35 cellular contexts compared by ENCODE assay signal in the genomic region with DNA sequence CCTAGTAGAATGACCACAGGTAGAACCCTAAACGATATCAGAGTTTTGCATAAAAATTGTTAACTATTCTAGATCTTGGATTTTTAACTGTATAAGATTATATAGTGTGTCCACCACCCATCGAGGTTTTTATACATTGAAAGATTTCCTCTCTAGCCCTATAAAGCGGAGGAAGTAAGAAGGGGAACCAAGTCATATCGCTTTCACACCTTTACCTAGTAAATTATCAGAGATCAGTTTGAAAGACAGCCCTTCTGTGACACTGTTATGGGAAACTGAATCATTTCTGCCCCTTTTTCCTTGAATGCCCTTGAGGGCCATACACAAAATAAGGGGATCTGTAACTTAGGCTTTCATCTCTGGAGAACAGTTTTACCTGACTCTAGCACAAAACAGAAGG. TPM values are rescaled to one million over a fixed set of nuclear protein-coding genes. Genes with fewer than 3 reads are reported as not detected.
"Had no signal": no experiment of that assay in that cellular context is flagged by ENCODE, and none has a peak within 500 bp of the region (broad histone marks: within the 10 kb centered on the region; RNA-seq: fewer than 3 reads in every experiment).

No MANE protein-coding gene starts in this region.

- ATAC-seq: activated naive CD4-positive, alpha-beta T cell treated with anti-CD3 and anti-CD28 coated beads, Interleukin-2, amount 50 U/mL, for 72 hours; activated naive CD8-positive, alpha-beta T cell treated with anti-CD3 and anti-CD28 coated beads, Interleukin-2, amount 50 U/mL, for 24 hours; activated T-cell treated with anti-CD3 and anti-CD28 coated beads, Interleukin-2, amount 50 U/mL, for 4 hours; activated T-cell treated with anti-CD3 and anti-CD28 coated beads, Interleukin-2, amount 50 U/mL, for 72 hours; activated T-helper 17 cell treated with anti-CD3 and anti-CD28 coated beads, Interleukin-2, amount 50 U/mL, for 72 hours; body of pancreas had no signal

- H3K27ac ChIP-seq: adrenal gland, ascending aorta, body of pancreas, brain microvascular endothelial cell, breast epithelium, cardiac muscle cell had no signal

- DNase-seq: activated effector memory CD4-positive, alpha-beta T cell treated with anti-CD3 and anti-CD28 coated beads, Interleukin-2, amount 50 U/mL, for 16 hours; activated effector memory CD4-positive, alpha-beta T cell treated with Interleukin-2 at 50 U/mL for 16 hours; activated gamma-delta T cell; activated gamma-delta T cell treated with Interleukin-2 at 50 U/mL for 16 hours; activated naive CD4-positive, alpha-beta T cell; activated naive CD4-positive, alpha-beta T cell treated with anti-CD3 and anti-CD28 coated beads for 36 hours; activated naive CD4-positive, alpha-beta T cell treated with anti-CD3 and anti-CD28 coated beads, Interleukin-2, amount 10 ng/mL, durations not matched to agents 7 days and 5 days; activated naive CD4-positive, alpha-beta T cell treated with anti-CD3 and anti-CD28 coated beads, Interleukin-2, amount 50 U/mL, for 16 hours; activated naive CD4-positive, alpha-beta T cell treated with Interleukin-2 at 50 U/mL for 16 hours; activated naive CD8-positive, alpha-beta T cell treated with anti-CD3 and anti-CD28 coated beads for 36 hours; activated naive CD8-positive, alpha-beta T cell treated with anti-CD3 and anti-CD28 coated beads, Interleukin-2, amount 10 ng/mL, durations not matched to agents 7 days and 5 days; activated naive CD8-positive, alpha-beta T cell treated with anti-CD3 and anti-CD28 coated beads, Interleukin-2, amount 50 U/mL, for 24 hours; activated T-cell treated with anti-CD3 and anti-CD28 coated beads, Interleukin-2, amount 50 U/mL, for 4 hours; activated T-cell treated with anti-CD3 and anti-CD28 coated beads, Interleukin-2, amount 50 U/mL, for 48 hours; activated T-cell treated with anti-CD3 and anti-CD28 coated beads, Interleukin-2, amount 50 U/mL, for 72 hours; adrenal gland; amniotic stem cell; amygdala; anterior cingulate cortex; aorta; body of pancreas; brain microvascular endothelial cell; caudate nucleus; central memory CD4-positive, alpha-beta T cell; cerebellar nuclear complex had no signal

- H3K4me3 ChIP-seq: adrenal gland, ascending aorta, body of pancreas, breast epithelium, cardiac muscle cell had no signal

- H3K4me1 ChIP-seq: adrenal gland, ascending aorta, body of pancreas, breast epithelium had no signal

- H3K9me3 ChIP-seq: adrenal gland, ascending aorta, body of pancreas, breast epithelium had no signal

- FAIRE-seq: astrocyte, bronchial epithelial cell, colon had no signal

- H3K36me3 ChIP-seq: adrenal gland, ascending aorta, brain microvascular endothelial cell, breast epithelium, cardiac muscle cell had no signal

- H3K27me3 ChIP-seq: adrenal gland, ascending aorta, body of pancreas, brain microvascular endothelial cell, breast epithelium, cardiac muscle cell had no signal

RNA-seq across cellular contexts. Expression of gene GPR37, which starts 8.3 kb away (rescaled TPM):
- total RNA-seq: activated naive CD4-positive, alpha-beta T cell treated with anti-CD3 and anti-CD28 coated beads for 36 hours; activated naive CD4-positive, alpha-beta T cell treated with anti-CD3 and anti-CD28 coated beads, Interleukin-2, amount 50 U/mL, for 72 hours; activated naive CD8-positive, alpha-beta T cell treated with anti-CD3 and anti-CD28 coated beads for 36 hours; activated naive CD8-positive, alpha-beta T cell treated with anti-CD3 and anti-CD28 coated beads, Interleukin-2, amount 10 ng/mL, durations not matched to agents 7 days and 5 days; activated T-cell treated with anti-CD3 and anti-CD28 coated beads, Interleukin-2, amount 50 U/mL, for 4 hours; activated T-cell treated with anti-CD3 and anti-CD28 coated beads, Interleukin-2, amount 50 U/mL, for 72 hours; activated T-helper 1 cell treated with anti-CD3 and anti-CD28 coated beads, Interleukin-12 subunit alpha, Interleukin-12 subunit beta, Interleukin-2, Interleukin-4 antibody, amounts not matched to agents 30 ng/mL and 10 ng/mL and 1 ng/mL, durations not matched to agents 14 hours and 24 hours and 36 hours; activated T-helper 17 cell treated with anti-CD3 and anti-CD28 coated beads, Interleukin-2, amount 50 U/mL, for 72 hours; activated T-helper 2 cell treated with anti-CD3 and anti-CD28 coated beads, Interferon-gamma antibody, Interleukin-2, Interleukin-4, amounts not matched to agents 10 μg/mL and 5 μg/mL and 100 μg/mL, durations not matched to agents 14 hours and 24 hours and 36 hours; ascending aorta had no signal
